1 cellular context compared by ENCODE assay signal in the genomic region with DNA sequence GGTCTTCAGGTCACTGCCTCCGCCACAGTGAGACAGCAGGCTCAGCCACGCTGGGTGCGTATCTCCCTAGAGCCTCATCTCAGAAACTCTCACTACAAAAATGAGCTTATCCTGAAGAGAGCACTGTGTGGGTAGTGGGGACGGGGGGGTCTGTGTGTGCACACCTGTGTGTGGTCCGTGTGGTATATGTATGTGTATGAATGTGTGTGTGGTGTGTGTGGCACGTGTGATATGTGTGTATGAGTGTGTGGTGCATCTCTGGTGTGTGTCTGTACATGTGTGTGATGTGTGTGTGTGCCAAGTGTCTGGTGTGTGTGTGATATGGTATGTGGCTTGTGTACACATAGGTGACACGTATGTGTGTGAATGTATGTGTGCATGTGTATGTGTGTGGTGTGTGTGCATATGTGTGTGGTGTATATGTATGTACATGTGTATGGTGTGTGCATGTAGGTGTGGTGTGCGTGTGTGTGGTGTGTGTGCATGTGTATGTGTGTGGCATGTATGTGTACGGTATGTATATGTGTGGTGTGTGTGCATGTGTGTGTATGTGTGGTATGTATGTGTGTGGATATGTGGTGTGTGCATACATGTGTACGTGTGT.
TF ChIP-seq lines count a peak whose summit lies in the region.

No MANE protein-coding gene starts in this region.

TF ChIP-seq in HepG2, 621 proteins besides CTCF, POLR2A, EP300 and RAD21 (continued from another document and continues in another):
- TF ChIP-seq, protein P1, sequence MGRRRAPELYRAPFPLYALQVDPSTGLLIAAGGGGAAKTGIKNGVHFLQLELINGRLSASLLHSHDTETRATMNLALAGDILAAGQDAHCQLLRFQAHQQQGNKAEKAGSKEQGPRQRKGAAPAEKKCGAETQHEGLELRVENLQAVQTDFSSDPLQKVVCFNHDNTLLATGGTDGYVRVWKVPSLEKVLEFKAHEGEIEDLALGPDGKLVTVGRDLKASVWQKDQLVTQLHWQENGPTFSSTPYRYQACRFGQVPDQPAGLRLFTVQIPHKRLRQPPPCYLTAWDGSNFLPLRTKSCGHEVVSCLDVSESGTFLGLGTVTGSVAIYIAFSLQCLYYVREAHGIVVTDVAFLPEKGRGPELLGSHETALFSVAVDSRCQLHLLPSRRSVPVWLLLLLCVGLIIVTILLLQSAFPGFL (CRISPR knock-in tag; IDR thresholded peaks at IDR 0.05), result no peak
- TF ChIP-seq ZNF629 (CRISPR knock-in tag; conservative IDR thresholded peaks at IDR 0.05), result no peak
- TF ChIP-seq, protein P2, sequence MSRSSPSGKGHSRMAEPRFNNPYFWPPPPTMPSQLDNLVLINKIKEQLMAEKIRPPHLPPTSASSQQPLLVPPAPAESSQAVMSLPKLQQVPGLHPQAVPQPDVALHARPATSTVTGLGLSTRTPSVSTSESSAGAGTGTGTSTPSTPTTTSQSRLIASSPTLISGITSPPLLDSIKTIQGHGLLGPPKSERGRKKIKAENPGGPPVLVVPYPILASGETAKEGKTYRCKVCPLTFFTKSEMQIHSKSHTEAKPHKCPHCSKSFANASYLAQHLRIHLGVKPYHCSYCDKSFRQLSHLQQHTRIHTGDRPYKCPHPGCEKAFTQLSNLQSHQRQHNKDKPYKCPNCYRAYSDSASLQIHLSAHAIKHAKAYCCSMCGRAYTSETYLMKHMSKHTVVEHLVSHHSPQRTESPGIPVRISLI (CRISPR knock-in tag; IDR thresholded peaks at IDR 0.05; ENCODE audit: borderline replicate concordance), result no peak
- TF ChIP-seq EED (CRISPR knock-in tag; IDR thresholded peaks at IDR 0.05), result 0 out of 2 replicates have a peak, but pooled peaks have one; percentile 12
- TF ChIP-seq, protein P3, sequence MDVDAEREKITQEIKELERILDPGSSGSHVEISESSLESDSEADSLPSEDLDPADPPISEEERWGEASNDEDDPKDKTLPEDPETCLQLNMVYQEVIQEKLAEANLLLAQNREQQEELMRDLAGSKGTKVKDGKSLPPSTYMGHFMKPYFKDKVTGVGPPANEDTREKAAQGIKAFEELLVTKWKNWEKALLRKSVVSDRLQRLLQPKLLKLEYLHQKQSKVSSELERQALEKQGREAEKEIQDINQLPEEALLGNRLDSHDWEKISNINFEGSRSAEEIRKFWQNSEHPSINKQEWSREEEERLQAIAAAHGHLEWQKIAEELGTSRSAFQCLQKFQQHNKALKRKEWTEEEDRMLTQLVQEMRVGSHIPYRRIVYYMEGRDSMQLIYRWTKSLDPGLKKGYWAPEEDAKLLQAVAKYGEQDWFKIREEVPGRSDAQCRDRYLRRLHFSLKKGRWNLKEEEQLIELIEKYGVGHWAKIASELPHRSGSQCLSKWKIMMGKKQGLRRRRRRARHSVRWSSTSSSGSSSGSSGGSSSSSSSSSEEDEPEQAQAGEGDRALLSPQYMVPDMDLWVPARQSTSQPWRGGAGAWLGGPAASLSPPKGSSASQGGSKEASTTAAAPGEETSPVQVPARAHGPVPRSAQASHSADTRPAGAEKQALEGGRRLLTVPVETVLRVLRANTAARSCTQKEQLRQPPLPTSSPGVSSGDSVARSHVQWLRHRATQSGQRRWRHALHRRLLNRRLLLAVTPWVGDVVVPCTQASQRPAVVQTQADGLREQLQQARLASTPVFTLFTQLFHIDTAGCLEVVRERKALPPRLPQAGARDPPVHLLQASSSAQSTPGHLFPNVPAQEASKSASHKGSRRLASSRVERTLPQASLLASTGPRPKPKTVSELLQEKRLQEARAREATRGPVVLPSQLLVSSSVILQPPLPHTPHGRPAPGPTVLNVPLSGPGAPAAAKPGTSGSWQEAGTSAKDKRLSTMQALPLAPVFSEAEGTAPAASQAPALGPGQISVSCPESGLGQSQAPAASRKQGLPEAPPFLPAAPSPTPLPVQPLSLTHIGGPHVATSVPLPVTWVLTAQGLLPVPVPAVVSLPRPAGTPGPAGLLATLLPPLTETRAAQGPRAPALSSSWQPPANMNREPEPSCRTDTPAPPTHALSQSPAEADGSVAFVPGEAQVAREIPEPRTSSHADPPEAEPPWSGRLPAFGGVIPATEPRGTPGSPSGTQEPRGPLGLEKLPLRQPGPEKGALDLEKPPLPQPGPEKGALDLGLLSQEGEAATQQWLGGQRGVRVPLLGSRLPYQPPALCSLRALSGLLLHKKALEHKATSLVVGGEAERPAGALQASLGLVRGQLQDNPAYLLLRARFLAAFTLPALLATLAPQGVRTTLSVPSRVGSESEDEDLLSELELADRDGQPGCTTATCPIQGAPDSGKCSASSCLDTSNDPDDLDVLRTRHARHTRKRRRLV (CRISPR knock-in tag; IDR thresholded peaks at IDR 0.05), result no peak
- TF ChIP-seq, protein P4, sequence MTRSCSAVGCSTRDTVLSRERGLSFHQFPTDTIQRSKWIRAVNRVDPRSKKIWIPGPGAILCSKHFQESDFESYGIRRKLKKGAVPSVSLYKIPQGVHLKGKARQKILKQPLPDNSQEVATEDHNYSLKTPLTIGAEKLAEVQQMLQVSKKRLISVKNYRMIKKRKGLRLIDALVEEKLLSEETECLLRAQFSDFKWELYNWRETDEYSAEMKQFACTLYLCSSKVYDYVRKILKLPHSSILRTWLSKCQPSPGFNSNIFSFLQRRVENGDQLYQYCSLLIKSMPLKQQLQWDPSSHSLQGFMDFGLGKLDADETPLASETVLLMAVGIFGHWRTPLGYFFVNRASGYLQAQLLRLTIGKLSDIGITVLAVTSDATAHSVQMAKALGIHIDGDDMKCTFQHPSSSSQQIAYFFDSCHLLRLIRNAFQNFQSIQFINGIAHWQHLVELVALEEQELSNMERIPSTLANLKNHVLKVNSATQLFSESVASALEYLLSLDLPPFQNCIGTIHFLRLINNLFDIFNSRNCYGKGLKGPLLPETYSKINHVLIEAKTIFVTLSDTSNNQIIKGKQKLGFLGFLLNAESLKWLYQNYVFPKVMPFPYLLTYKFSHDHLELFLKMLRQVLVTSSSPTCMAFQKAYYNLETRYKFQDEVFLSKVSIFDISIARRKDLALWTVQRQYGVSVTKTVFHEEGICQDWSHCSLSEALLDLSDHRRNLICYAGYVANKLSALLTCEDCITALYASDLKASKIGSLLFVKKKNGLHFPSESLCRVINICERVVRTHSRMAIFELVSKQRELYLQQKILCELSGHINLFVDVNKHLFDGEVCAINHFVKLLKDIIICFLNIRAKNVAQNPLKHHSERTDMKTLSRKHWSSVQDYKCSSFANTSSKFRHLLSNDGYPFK (CRISPR knock-in tag; IDR thresholded peaks at IDR 0.05; ENCODE audit: borderline replicate concordance), result no peak
- TF ChIP-seq, protein P5, sequence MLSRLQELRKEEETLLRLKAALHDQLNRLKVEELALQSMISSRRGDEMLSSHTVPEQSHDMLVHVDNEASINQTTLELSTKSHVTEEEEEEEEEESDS (CRISPR knock-in tag; IDR thresholded peaks at IDR 0.05; ENCODE audit: borderline replicate concordance), result no peak
- TF ChIP-seq, protein P6, sequence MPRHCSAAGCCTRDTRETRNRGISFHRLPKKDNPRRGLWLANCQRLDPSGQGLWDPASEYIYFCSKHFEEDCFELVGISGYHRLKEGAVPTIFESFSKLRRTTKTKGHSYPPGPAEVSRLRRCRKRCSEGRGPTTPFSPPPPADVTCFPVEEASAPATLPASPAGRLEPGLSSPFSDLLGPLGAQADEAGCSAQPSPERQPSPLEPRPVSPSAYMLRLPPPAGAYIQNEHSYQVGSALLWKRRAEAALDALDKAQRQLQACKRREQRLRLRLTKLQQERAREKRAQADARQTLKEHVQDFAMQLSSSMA (CRISPR knock-in tag; IDR thresholded peaks at IDR 0.05), result no peak
- TF ChIP-seq HNRNPUL1 (IDR thresholded peaks at IDR 0.05; ENCODE audit: low read depth, low read length), result no peak
- TF ChIP-seq ZNF143 (CRISPR knock-in tag; IDR thresholded peaks at IDR 0.05), result no peak
- TF ChIP-seq ZNF891 (CRISPR knock-in tag; IDR thresholded peaks at IDR 0.05), result no peak
- TF ChIP-seq, protein P7, sequence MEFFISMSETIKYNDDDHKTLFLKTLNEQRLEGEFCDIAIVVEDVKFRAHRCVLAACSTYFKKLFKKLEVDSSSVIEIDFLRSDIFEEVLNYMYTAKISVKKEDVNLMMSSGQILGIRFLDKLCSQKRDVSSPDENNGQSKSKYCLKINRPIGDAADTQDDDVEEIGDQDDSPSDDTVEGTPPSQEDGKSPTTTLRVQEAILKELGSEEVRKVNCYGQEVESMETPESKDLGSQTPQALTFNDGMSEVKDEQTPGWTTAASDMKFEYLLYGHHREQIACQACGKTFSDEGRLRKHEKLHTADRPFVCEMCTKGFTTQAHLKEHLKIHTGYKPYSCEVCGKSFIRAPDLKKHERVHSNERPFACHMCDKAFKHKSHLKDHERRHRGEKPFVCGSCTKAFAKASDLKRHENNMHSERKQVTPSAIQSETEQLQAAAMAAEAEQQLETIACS (CRISPR knock-in tag; IDR thresholded peaks at IDR 0.05), result no peak
- no peak for TF ChIP-seq ZBTB20 (CRISPR knock-in tag; IDR thresholded peaks at IDR 0.05; ENCODE audit: borderline replicate concordance, low read depth)
- TF ChIP-seq ZNF24 (IDR thresholded peaks at IDR 0.05), result no peak
- TF ChIP-seq SALL2 (CRISPR knock-in tag; IDR thresholded peaks at IDR 0.05), result no peak
- no peak for TF ChIP-seq NCOA1 (CRISPR knock-in tag; IDR thresholded peaks at IDR 0.05)
- TF ChIP-seq, protein P8, sequence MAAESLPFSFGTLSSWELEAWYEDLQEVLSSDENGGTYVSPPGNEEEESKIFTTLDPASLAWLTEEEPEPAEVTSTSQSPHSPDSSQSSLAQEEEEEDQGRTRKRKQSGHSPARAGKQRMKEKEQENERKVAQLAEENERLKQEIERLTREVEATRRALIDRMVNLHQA (CRISPR knock-in tag; IDR thresholded peaks at IDR 0.05), result no peak
- TF ChIP-seq, protein P9, sequence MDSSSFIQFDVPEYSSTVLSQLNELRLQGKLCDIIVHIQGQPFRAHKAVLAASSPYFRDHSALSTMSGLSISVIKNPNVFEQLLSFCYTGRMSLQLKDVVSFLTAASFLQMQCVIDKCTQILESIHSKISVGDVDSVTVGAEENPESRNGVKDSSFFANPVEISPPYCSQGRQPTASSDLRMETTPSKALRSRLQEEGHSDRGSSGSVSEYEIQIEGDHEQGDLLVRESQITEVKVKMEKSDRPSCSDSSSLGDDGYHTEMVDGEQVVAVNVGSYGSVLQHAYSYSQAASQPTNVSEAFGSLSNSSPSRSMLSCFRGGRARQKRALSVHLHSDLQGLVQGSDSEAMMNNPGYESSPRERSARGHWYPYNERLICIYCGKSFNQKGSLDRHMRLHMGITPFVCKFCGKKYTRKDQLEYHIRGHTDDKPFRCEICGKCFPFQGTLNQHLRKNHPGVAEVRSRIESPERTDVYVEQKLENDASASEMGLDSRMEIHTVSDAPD (CRISPR knock-in tag; IDR thresholded peaks at IDR 0.05), result no peak
- TF ChIP-seq, protein P10, sequence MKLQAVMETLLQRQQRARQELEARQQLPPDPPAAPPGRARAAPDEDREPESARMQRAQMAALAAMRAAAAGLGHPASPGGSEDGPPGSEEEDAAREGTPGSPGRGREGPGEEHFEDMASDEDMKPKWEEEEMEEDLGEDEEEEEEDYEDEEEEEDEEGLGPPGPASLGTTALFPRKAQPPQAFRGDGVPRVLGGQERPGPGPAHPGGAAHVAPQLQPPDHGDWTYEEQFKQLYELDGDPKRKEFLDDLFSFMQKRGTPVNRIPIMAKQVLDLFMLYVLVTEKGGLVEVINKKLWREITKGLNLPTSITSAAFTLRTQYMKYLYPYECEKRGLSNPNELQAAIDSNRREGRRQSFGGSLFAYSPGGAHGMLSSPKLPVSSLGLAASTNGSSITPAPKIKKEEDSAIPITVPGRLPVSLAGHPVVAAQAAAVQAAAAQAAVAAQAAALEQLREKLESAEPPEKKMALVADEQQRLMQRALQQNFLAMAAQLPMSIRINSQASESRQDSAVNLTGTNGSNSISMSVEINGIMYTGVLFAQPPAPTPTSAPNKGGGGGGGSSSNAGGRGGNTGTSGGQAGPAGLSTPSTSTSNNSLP (IDR thresholded peaks at IDR 0.05; ENCODE audit: low read depth, low read length), result no peak
- TF ChIP-seq ZNF138 (CRISPR knock-in tag; IDR thresholded peaks at IDR 0.05; ENCODE audit: low read depth), result 0 out of 2 replicates have a peak, but pooled peaks have one; percentile 49
- TF ChIP-seq MED1 (CRISPR knock-in tag; IDR thresholded peaks at IDR 0.05), result no peak
- no peak for TF ChIP-seq ZNF20 (CRISPR knock-in tag; IDR thresholded peaks at IDR 0.05)
- TF ChIP-seq RBFOX2 (IDR thresholded peaks at IDR 0.05; ENCODE audit: low read depth, low read length), result no peak
- TF ChIP-seq MIER2 (CRISPR knock-in tag; IDR thresholded peaks at IDR 0.05), result 0 out of 2 replicates have a peak, but pooled peaks have one; percentile 1
- 0 out of 2 replicates have a peak, but pooled peaks have one; percentile 32 for TF ChIP-seq ZNF619 (CRISPR knock-in tag; IDR thresholded peaks at IDR 0.05)
- TF ChIP-seq WIZ (CRISPR knock-in tag; IDR thresholded peaks at IDR 0.05), result no peak
- TF ChIP-seq, protein P11, sequence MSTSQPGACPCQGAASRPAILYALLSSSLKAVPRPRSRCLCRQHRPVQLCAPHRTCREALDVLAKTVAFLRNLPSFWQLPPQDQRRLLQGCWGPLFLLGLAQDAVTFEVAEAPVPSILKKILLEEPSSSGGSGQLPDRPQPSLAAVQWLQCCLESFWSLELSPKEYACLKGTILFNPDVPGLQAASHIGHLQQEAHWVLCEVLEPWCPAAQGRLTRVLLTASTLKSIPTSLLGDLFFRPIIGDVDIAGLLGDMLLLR (CRISPR knock-in tag; IDR thresholded peaks at IDR 0.05), result 0 out of 2 replicates have a peak, but pooled peaks have one; percentile 25
- TF ChIP-seq SMAD1 (CRISPR knock-in tag; IDR thresholded peaks at IDR 0.05; ENCODE audit: borderline replicate concordance, low read depth), result 0 out of 2 replicates have a peak, but pooled peaks have one; percentile 42
- TF ChIP-seq, protein P12, sequence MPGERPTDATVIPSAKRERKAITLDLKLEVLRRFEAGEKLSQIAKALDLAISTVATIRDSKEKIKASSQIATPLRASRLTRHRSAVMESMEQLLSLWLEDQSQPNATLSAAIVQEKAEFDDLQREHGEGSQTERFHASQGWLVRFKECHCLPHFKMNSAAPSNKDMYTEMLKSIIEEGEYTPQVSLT (CRISPR knock-in tag; IDR thresholded peaks at IDR 0.05; ENCODE audit: borderline replicate concordance, low read depth), result no peak
- no peak for TF ChIP-seq NCOA2 (CRISPR knock-in tag; IDR thresholded peaks at IDR 0.05)
- TF ChIP-seq, protein P13, sequence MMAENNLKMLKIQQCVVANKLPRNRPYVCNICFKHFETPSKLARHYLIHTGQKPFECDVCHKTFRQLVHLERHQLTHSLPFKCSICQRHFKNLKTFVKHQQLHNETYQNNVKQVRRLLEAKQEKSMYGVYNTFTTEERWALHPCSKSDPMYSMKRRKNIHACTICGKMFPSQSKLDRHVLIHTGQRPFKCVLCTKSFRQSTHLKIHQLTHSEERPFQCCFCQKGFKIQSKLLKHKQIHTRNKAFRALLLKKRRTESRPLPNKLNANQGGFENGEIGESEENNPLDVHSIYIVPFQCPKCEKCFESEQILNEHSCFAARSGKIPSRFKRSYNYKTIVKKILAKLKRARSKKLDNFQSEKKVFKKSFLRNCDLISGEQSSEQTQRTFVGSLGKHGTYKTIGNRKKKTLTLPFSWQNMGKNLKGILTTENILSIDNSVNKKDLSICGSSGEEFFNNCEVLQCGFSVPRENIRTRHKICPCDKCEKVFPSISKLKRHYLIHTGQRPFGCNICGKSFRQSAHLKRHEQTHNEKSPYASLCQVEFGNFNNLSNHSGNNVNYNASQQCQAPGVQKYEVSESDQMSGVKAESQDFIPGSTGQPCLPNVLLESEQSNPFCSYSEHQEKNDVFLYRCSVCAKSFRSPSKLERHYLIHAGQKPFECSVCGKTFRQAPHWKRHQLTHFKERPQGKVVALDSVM (CRISPR knock-in tag; IDR thresholded peaks at IDR 0.05), result no peak
- no peak for TF ChIP-seq PHF21A (CRISPR knock-in tag; IDR thresholded peaks at IDR 0.05)
- TF ChIP-seq, protein P14, sequence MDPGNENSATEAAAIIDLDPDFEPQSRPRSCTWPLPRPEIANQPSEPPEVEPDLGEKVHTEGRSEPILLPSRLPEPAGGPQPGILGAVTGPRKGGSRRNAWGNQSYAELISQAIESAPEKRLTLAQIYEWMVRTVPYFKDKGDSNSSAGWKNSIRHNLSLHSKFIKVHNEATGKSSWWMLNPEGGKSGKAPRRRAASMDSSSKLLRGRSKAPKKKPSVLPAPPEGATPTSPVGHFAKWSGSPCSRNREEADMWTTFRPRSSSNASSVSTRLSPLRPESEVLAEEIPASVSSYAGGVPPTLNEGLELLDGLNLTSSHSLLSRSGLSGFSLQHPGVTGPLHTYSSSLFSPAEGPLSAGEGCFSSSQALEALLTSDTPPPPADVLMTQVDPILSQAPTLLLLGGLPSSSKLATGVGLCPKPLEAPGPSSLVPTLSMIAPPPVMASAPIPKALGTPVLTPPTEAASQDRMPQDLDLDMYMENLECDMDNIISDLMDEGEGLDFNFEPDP (CRISPR knock-in tag; conservative IDR thresholded peaks at IDR 0.05), result no peak
